In genomic region chr16:89994389-89994720, GRCh38 we compare ENCODE assay signal across 8 cellular contexts. TPM values are rescaled to one million over a fixed set of nuclear protein-coding genes. Genes with fewer than 3 reads are reported as not detected.
DNase-seq lines count a peak whose midpoint lies in the region; ATAC-seq, FAIRE-seq and TF ChIP-seq lines count a peak whose summit lies in the region.

No MANE protein-coding gene starts in this region.

- H3K27ac ChIP-seq in A549 (peak overlapping the region; percentile 89 to 98), Karpas-422 (ENCODE audit: low read length) (peak overlapping the region; percentile 72), muscle layer of duodenum (ENCODE audit: low read length) (peak overlapping the region; percentile 49)

- no peaks in the 10 kb centered on the region for H3K9me2 ChIP-seq in Karpas-422 (replicated peaks; ENCODE audit: insufficient read depth, low read length)

- H3K27me3 Mint-ChIP-seq in chondrocyte (ENCODE audit: low read depth), result no peaks in the 10 kb centered on the region

- H3K36me3 Mint-ChIP-seq in chondrocyte (ENCODE audit: low read depth), result peaks cover 24% of the 10 kb centered on the region

- H3K4me3 ChIP-seq in A549 (no peak overlapping the region), Karpas-422 (ENCODE audit: low read length) (no peak overlapping the region), muscle layer of duodenum (ENCODE audit: low read depth in 1 of 2, low read length in 2 of 2) (no peak overlapping the region)

- no peak for TF ChIP-seq RAD21 in A549 (conservative IDR thresholded peaks at IDR 0.05 in 1 of 2, IDR thresholded peaks at IDR 0.05 in 1 of 2)

- H3K4me1 ChIP-seq in A549 (no peaks in the 10 kb centered on the region), Karpas-422 (ENCODE audit: low read length) (no peaks in the 10 kb centered on the region), muscle layer of duodenum (ENCODE audit: control insufficient read depth in 1 of 2, insufficient read depth in 2 of 2, low read length in 2 of 2) (no peaks in the 10 kb centered on the region)

- H3K36me3 ChIP-seq in Karpas-422 (ENCODE audit: insufficient read depth, low read length), result peaks cover 52% of the 10 kb centered on the region
- peaks cover 25 to 72% of the 10 kb centered on the region in 2 donors for H3K36me3 ChIP-seq in muscle layer of duodenum (ENCODE audit: control insufficient read depth in 1 of 2, insufficient read depth in 2 of 2, low read length in 2 of 2)

- peaks cover 56% of the 10 kb centered on the region for H3K9me3 ChIP-seq in A549
- H3K9me3 ChIP-seq in Karpas-422 (ENCODE audit: low read length), result no peaks in the 10 kb centered on the region
- H3K9me3 ChIP-seq in muscle layer of duodenum (ENCODE audit: control insufficient read depth in 1 of 2, low read length in 2 of 2), result no peaks in the 10 kb centered on the region

- no peak overlapping the region for H3K4me3 Mint-ChIP-seq in chondrocyte (ENCODE audit: unreplicated experiment)

- no peaks in the 10 kb centered on the region; the same call in 1 of the 2 replicates for H4K20me1 ChIP-seq in Karpas-422 (ENCODE audit: insufficient read depth, low read depth, low read length)

- CTCF ChIA-PET in A549 (lab: Yijun Ruan, JAX), result interaction anchor here (1.2 to 1.8 kb wide), 3 partner anchors 13 to 25 kb away, joined by 4 to 5 read pairs (median 4); partner anchors contain the start of gene DBNDD1

- H3K9ac ChIP-seq in Karpas-422 (ENCODE audit: low read length), result no peak overlapping the region

- no peak for FAIRE-seq in A549 (lab: Jason Lieb, UNC)

- H3K9me3 Mint-ChIP-seq in chondrocyte (ENCODE audit: low read depth), result peaks cover 13% of the 10 kb centered on the region

- H3K4me1 Mint-ChIP-seq in chondrocyte (ENCODE audit: low read depth), result peaks cover 9% of the 10 kb centered on the region

- H2AFZ ChIP-seq in Karpas-422 (ENCODE audit: low read length), result no peak overlapping the region

- no peak overlapping the region for H3K4me2 ChIP-seq in A549
- H3K4me2 ChIP-seq in Karpas-422 (ENCODE audit: low read depth, low read length, poor library complexity, severe bottlenecking), result no peak overlapping the region

- H3K79me2 ChIP-seq in Karpas-422 (ENCODE audit: low read length), result no peaks in the 10 kb centered on the region

- H3K27ac Mint-ChIP-seq in chondrocyte (ENCODE audit: unreplicated experiment), result peak overlapping the region; percentile 97

- no peak for ATAC-seq in A549

- H3K27me3 ChIP-seq in Karpas-422 (ENCODE audit: low read length) (no peaks in the 10 kb centered on the region), muscle layer of duodenum (ENCODE audit: low read depth, low read length) (no peaks in the 10 kb centered on the region)

- POLR2A ChIA-PET in A549 (lab: Yijun Ruan, JAX), result no interaction called here

- no peak for TF ChIP-seq EP300 in A549 (IDR thresholded peaks at IDR 0.05)

- TF ChIP-seq POLR2A in A549 (IDR thresholded peaks at IDR 0.05; ENCODE audit: low read length), result no peak

- 98% methylated on average over 7 of the region's 7 CpGs for WGBS in A549 (ENCODE audit: missing lambda C conversion rate)

- TF ChIP-seq CTCF in A549 (IDR thresholded peaks at IDR 0.05) (no peak), chondrocyte (IDR thresholded peaks at IDR 0.05) (no peak)

- DNase-seq in A549 (ENCODE audit: low read depth in 1 of 2, low spot score in 1 of 2) (no peak), Karpas-422 (no peak), chondrocyte (ENCODE audit: low spot score) (no peak), NCI-H1417 treated with DMSO at 0.1 percent for 48 hours (lab: John Stamatoyannopoulos, UW) (no peak), D341Med (ENCODE audit: low spot score) (no peak), DMS53 treated with DMSO at 0.1 percent for 48 hours (lab: John Stamatoyannopoulos, UW; ENCODE audit: unreplicated experiment) (no peak), NCI-H510A treated with DMSO at 0.1 percent for 48 hours (lab: John Stamatoyannopoulos, UW) (no peak)

TF ChIP-seq in A549, 52 proteins besides CTCF, POLR2A, EP300 and RAD21:
- TF ChIP-seq BHLHE40 (IDR thresholded peaks at IDR 0.05; ENCODE audit: low read depth, low read length) (no peak), CBX8 (IDR thresholded peaks at IDR 0.05) (no peak), ZSCAN20 (CRISPR knock-in tag; IDR thresholded peaks at IDR 0.05) (no peak), E2F6 (IDR thresholded peaks at IDR 0.05; ENCODE audit: borderline replicate concordance, low read depth) (no peak), HOXB13 (CRISPR knock-in tag; IDR thresholded peaks at IDR 0.05; ENCODE audit: low read depth) (peak; percentile 44; the same call in 1 of the 2 replicates), ELK1 (IDR thresholded peaks at IDR 0.05; ENCODE audit: low read depth, low read length) (no peak), PBX3 (IDR thresholded peaks at IDR 0.05) (no peak)

RNA-seq across cellular contexts. Expression of gene DBNDD1, which starts 24.9 kb away (rescaled TPM):
- polyA plus RNA-seq in A549 (2011; rRNA removed) (23.0 and 24.2 TPM in 2 replicates), A549 (2017; fragmentation: RNase III; extraction: RNeasy Plus Mini Kit Qiagen cat#74134 plus additional on column Dnase treatment) (39.9 to 44.7 TPM (median 43.8 TPM) in 3 replicates)
- polyA plus RNA-seq in A549 (2012; cell fraction: cytosol; rRNA removed), result 42.2 and 63.0 TPM in 2 replicates
- polyA plus RNA-seq in A549 (2012; cell fraction: nucleus; rRNA removed), result 31.6 and 38.3 TPM in 2 replicates
- 19.8 and 20.2 TPM in 2 replicates for polyA minus RNA-seq in A549 (2011; rRNA and poly(A)+ RNA removed)
- total RNA-seq in Karpas-422 (2014; rRNA removed; shearing (Covaris generic); ENCODE audit: low replicate concordance), result 0.43 TPM in 1 of 2 replicates, not detected in the other
- total RNA-seq in chondrocyte, result 2.8 to 3.7 TPM (median 3.0 TPM) in 3 replicates

RNA-seq across cellular contexts. Expression of gene DEF8, which starts 45.8 kb away (rescaled TPM):
- polyA plus RNA-seq in A549 (2011; rRNA removed) (63.6 and 69.4 TPM in 2 replicates), A549 (2017; fragmentation: RNase III; extraction: RNeasy Plus Mini Kit Qiagen cat#74134 plus additional on column Dnase treatment) (83.0 to 88.7 TPM (median 86.5 TPM) in 3 replicates)
- 154 and 175 TPM in 2 replicates for polyA plus RNA-seq in A549 (2012; cell fraction: cytosol; rRNA removed)
- 262 and 280 TPM in 2 replicates for polyA plus RNA-seq in A549 (2012; cell fraction: nucleus; rRNA removed)
- 38.2 and 39.0 TPM in 2 replicates for polyA minus RNA-seq in A549 (2011; rRNA and poly(A)+ RNA removed)
- 125 and 219 TPM in 2 replicates for total RNA-seq in Karpas-422 (2014; rRNA removed; shearing (Covaris generic); ENCODE audit: low replicate concordance)
- 69.0 to 77.4 TPM (median 70.4 TPM) in 3 replicates for total RNA-seq in chondrocyte
